ENCODE assay signal across 14 cellular contexts in genomic region chr6:166926748-166927147, GRCh38.
"Had no signal": no experiment of that assay in that cellular context is flagged by ENCODE, and none has a peak within 500 bp of the region (broad histone marks: within the 10 kb centered on the region; RNA-seq: fewer than 3 reads in every experiment).

No MANE protein-coding gene starts in this region.

- DNase-seq: activated CD4-positive, alpha-beta T cell treated with anti-CD3 and anti-CD28 coated beads for 48 hours; activated CD8-positive, alpha-beta T cell treated with anti-CD3 and anti-CD28 coated beads for 36 hours; activated naive CD4-positive, alpha-beta T cell treated with anti-CD3 and anti-CD28 coated beads, Interleukin-2, amount 10 ng/mL, durations not matched to agents 7 days and 5 days; left colon; mucosa of descending colon; nucleus accumbens; stomach; T-helper 2 cell; testis had no signal

- H3K4me3 ChIP-seq: mucosa of descending colon, stomach, testis had no signal

- H3K27ac Mint-ChIP-seq: activated CD8-positive, alpha-beta T cell treated with anti-CD3 and anti-CD28 coated beads for 36 hours; activated naive CD4-positive, alpha-beta T cell treated with anti-CD3 and anti-CD28 coated beads, Interleukin-2, amount 10 ng/mL, durations not matched to agents 7 days and 5 days; natural killer cell treated with Interleukin-12 subunit alpha and Interleukin-12 subunit beta and Interleukin-15 and Interleukin-18, amount 100 ng/mL, for 72 hours; progenitor cell of endocrine pancreas had no signal

- H3K9me3 ChIP-seq: mucosa of descending colon, stomach, testis had no signal

- H3K36me3 Mint-ChIP-seq: natural killer cell treated with Interleukin-12 subunit alpha and Interleukin-12 subunit beta and Interleukin-15 and Interleukin-18, amount 100 ng/mL, for 72 hours had no signal

- H3K27ac ChIP-seq: epithelial cell of prostate, stomach, testis had no signal

- H3K4me3 Mint-ChIP-seq: activated CD8-positive, alpha-beta T cell treated with anti-CD3 and anti-CD28 coated beads for 36 hours; activated naive CD4-positive, alpha-beta T cell treated with anti-CD3 and anti-CD28 coated beads, Interleukin-2, amount 10 ng/mL, durations not matched to agents 7 days and 5 days; natural killer cell treated with Interleukin-12 subunit alpha and Interleukin-12 subunit beta and Interleukin-15 and Interleukin-18, amount 100 ng/mL, for 72 hours had no signal

- H3K27me3 Mint-ChIP-seq: activated CD8-positive, alpha-beta T cell treated with anti-CD3 and anti-CD28 coated beads for 36 hours; activated naive CD4-positive, alpha-beta T cell treated with anti-CD3 and anti-CD28 coated beads, Interleukin-2, amount 10 ng/mL, durations not matched to agents 7 days and 5 days; natural killer cell treated with Interleukin-12 subunit alpha and Interleukin-12 subunit beta and Interleukin-15 and Interleukin-18, amount 100 ng/mL, for 72 hours; progenitor cell of endocrine pancreas had no signal

- H3K27me3 ChIP-seq: stomach, testis had no signal

- H3K9me3 Mint-ChIP-seq: activated CD8-positive, alpha-beta T cell treated with anti-CD3 and anti-CD28 coated beads for 36 hours; activated naive CD4-positive, alpha-beta T cell treated with anti-CD3 and anti-CD28 coated beads, Interleukin-2, amount 10 ng/mL, durations not matched to agents 7 days and 5 days; activated T-helper 2 cell treated with anti-CD3 and anti-CD28 coated beads, Interferon-gamma antibody, Interleukin-2, Interleukin-4, amounts not matched to agents 10 μg/mL and 5 μg/mL and 100 μg/mL, durations not matched to agents 14 hours and 24 hours and 36 hours; natural killer cell treated with Interleukin-12 subunit alpha and Interleukin-12 subunit beta and Interleukin-15 and Interleukin-18, amount 100 ng/mL, for 72 hours had no signal

- H3K4me1 ChIP-seq: stomach had no signal

- ATAC-seq: activated CD8-positive, alpha-beta T cell treated with anti-CD3 and anti-CD28 coated beads for 36 hours; left colon; mucosa of descending colon; natural killer cell treated with Interleukin-12 subunit alpha and Interleukin-12 subunit beta and Interleukin-15 and Interleukin-18, amount 100 ng/mL, for 72 hours; sciatic nerve had no signal
